8 cellular contexts compared by ENCODE assay signal in the genomic region with DNA sequence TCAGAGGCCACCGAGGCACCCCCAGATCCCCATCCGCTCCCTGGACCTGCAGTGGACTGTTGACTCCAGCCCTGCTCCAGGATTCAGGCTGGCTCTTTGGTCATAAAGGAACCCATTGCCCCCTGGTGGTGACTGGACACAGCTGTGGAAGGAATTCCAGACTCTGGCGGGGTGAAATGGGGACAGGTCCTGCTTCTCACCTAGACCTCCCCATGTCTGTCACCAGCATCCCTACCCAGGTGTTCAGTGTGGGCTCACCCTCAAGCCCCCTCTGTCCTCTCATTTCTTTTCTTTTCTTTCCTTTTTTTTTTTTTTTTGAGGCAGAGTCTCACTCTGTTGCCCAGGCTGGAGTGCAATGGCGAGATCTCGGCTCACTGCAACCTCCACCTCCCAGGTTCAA. TPM values are rescaled to one million over a fixed set of nuclear protein-coding genes. Genes with fewer than 3 reads are reported as not detected.
DNase-seq lines count a peak whose midpoint lies in the region; ATAC-seq, FAIRE-seq and TF ChIP-seq lines count a peak whose summit lies in the region.

No MANE protein-coding gene starts in this region.

- no peak overlapping the region for H3K4me2 ChIP-seq in K562 (ENCODE audit: insufficient read depth, low read length)

- H3K9me3 ChIP-seq in K562 (replicated peaks; ENCODE audit: control insufficient read depth, insufficient read depth, low read depth, low read length), result no peaks in the 10 kb centered on the region
- no peaks in the 10 kb centered on the region for H3K9me3 ChIP-seq in gastrocnemius medialis

- BruUV-seq in K562 (replicated peaks; lab: Mats Ljungman, UMichigan), result no TSS peak

- FAIRE-seq in K562 (lab: Jason Lieb, UNC), result peak; percentile 92

- no peak overlapping the region for H2AFZ ChIP-seq in K562 (ENCODE audit: low read depth, low read length)

- 23% methylated on average over 3 of the region's 5 CpGs for WGBS in K562 (ENCODE audit: insufficient coverage, low coverage, missing lambda C conversion rate)

- TF ChIP-seq POLR2A in K562 (conservative IDR thresholded peaks at IDR 0.05) (no peak), gastrocnemius medialis (IDR thresholded peaks at IDR 0.05) (no peak)

- H3K4me3 ChIP-seq in K562 (no peak overlapping the region), gastrocnemius medialis (no peak overlapping the region)

- DNase-seq in GM10248 (ENCODE audit: extremely low spot score) (peak; percentile 78), NCI-H1417 (lab: John Stamatoyannopoulos, UW) (peak; percentile 66 to 90 (median 71)), T-helper 22 cell (ENCODE audit: low read depth) (peak; percentile 38), K562 (ENCODE audit: extremely low read depth in 1 of 4, low spot score in 3 of 4) (peak; percentile 63 to 83 (median 70)), hippocampal formation (lab: John Stamatoyannopoulos, UW) (peak; percentile 52 to 59), gastrocnemius medialis (peak; percentile 68 to 69), NCI-H526 treated with DMSO at 0.1 percent for 48 hours (lab: John Stamatoyannopoulos, UW) (no peak), OCI-M2 (lab: John Stamatoyannopoulos, UW; ENCODE audit: unreplicated experiment) (no peak)

- no peak overlapping the region for H3K9ac ChIP-seq in K562 (ENCODE audit: insufficient read depth in 1 of 2, low read depth in 2 of 2, low read length in 2 of 2)

- POLR2A ChIA-PET in GM10248 (lab: Yijun Ruan, JAX), result no interaction called here
- POLR2A ChIA-PET in K562 (lab: Yijun Ruan, JAX), result interaction anchor here (0.6 to 2.4 kb wide), 2 partner anchors 82 to 335 kb away, joined by 3 to 6 read pairs; no protein-coding TSS in a partner anchor

- no peaks in the 10 kb centered on the region for H3K27me3 ChIP-seq in K562 (ENCODE audit: control insufficient read depth in 2 of 2, insufficient read depth in 2 of 2, low read length in 2 of 2)
- no peaks in the 10 kb centered on the region for H3K27me3 ChIP-seq in gastrocnemius medialis

- peak; percentile 90 to 99 for TF ChIP-seq RAD21 in K562 (CRISPR knock-in tag; conservative IDR thresholded peaks at IDR 0.05 in 1 of 2, IDR thresholded peaks at IDR 0.05 in 1 of 2)

- no peak overlapping the region for H3K27ac ChIP-seq in K562 (ENCODE audit: extremely low read depth, low read depth, low read length)
- no peak overlapping the region for H3K27ac ChIP-seq in gastrocnemius medialis

- intact Hi-C loops in K562 (cut with micrococcal nuclease) (loop anchor here (1.0 to 5.0 kb wide), 4 partner anchors 64 to 274 kb away; no protein-coding TSS in a partner anchor), gastrocnemius medialis (cut with DNase I; ENCODE audit: low total_unique reads) (loop anchor here (1.0 to 5.0 kb wide), 2 partner anchors 82 to 291 kb away; a partner anchor contains a TSS)

- TF ChIP-seq CTCF in GM10248 (IDR thresholded peaks at IDR 0.05; ENCODE audit: control extremely low read depth, extremely low read depth, low read depth, missing control alignments) (peak; percentile 90), K562 (IDR thresholded peaks at IDR 0.05 in 2 of 3, conservative IDR thresholded peaks at IDR 0.05 in 1 of 3; ENCODE audit: insufficient read depth in 2 of 3, low read depth in 1 of 3, low read length in 3 of 3) (peak; percentile 90 to 97 (median 92)), gastrocnemius medialis (IDR thresholded peaks at IDR 0.05 in 4 of 5, conservative IDR thresholded peaks at IDR 0.05 in 1 of 5) (peak; percentile 77 to 86 (median 84))

- no peak for TF ChIP-seq EP300 in K562 (IDR thresholded peaks at IDR 0.05; ENCODE audit: low read length)

- ATAC-seq in K562, result peak; percentile 96
- ATAC-seq in gastrocnemius medialis, result peak; percentile 82 to 90

- H3K36me3 ChIP-seq in K562 (ENCODE audit: control insufficient read depth, insufficient read depth, low read length) (no peaks in the 10 kb centered on the region), gastrocnemius medialis (no peaks in the 10 kb centered on the region)

- in situ Hi-C loops in K562 (cut with MboI) (loop anchor here (5.0 to 10.0 kb wide), 3 partner anchors 84 to 382 kb away; a partner anchor contains a TSS), gastrocnemius medialis (cut with MboI; ENCODE audit: low sequenced_read_pairs in 4 of 4) (loop anchor here (5.0 kb wide), 3 partner anchors 74 to 146 kb away; no protein-coding TSS in a partner anchor)

- no peaks in the 10 kb centered on the region for H4K20me1 ChIP-seq in K562 (replicated peaks; ENCODE audit: control insufficient read depth, insufficient read depth, low read length)

- peaks cover 0 to 5% of the 10 kb centered on the region in 2 experiments; a peak in 2 of 5 replicates for H3K4me1 ChIP-seq in K562 (replicated peaks in 1 of 2; ENCODE audit: control insufficient read depth in 2 of 2, insufficient read depth in 2 of 2, low read length in 2 of 2)
- H3K4me1 ChIP-seq in gastrocnemius medialis, result no peaks in the 10 kb centered on the region

- CTCF ChIA-PET in GM10248 (lab: Yijun Ruan, JAX), result interaction anchor here (0.7 to 4.1 kb wide), 16 partner anchors 9 to 284 kb away, joined by 3 to 19 read pairs (median 3); a partner anchor contains a TSS
- CTCF ChIA-PET in K562 (lab: Yijun Ruan, JAX; ENCODE audit: low intra/inter-chr PET ratio), result interaction anchor here (0.6 to 5.3 kb wide), 5 partner anchors 61 to 275 kb away, joined by 3 to 50 read pairs (median 4); a partner anchor contains a TSS

- H3K9me1 ChIP-seq in K562 (ENCODE audit: control insufficient read depth, insufficient read depth, low read length), result no peaks in the 10 kb centered on the region

- H3K79me2 ChIP-seq in K562 (ENCODE audit: control insufficient read depth, insufficient read depth, low read length), result no peaks in the 10 kb centered on the region

TF ChIP-seq in K562, 482 proteins besides CTCF, POLR2A, EP300 and RAD21 (continues in another document):
- TF ChIP-seq RB1 (IDR thresholded peaks at IDR 0.05; ENCODE audit: low read depth), result peak; percentile 61; the same call in 1 of the 2 replicates
- TF ChIP-seq RCOR1 (IDR thresholded peaks at IDR 0.05; ENCODE audit: borderline replicate concordance in 1 of 2, low read depth in 2 of 2, low read length in 2 of 2), result peak in 1 of 2 experiments; percentile 55; a peak in 1 of 4 replicates
- TF ChIP-seq CTBP1 (IDR thresholded peaks at IDR 0.05; ENCODE audit: borderline replicate concordance), result peak; percentile 25; the same call in 1 of the 2 replicates
- no peak for TF ChIP-seq HMG20B (CRISPR knock-in tag; IDR thresholded peaks at IDR 0.05)
- no peak for TF ChIP-seq ZNF146 (CRISPR knock-in tag; IDR thresholded peaks at IDR 0.05; ENCODE audit: unreplicated experiment)
- no peak for TF ChIP-seq RFX5 (IDR thresholded peaks at IDR 0.05; ENCODE audit: low read depth, low read length)
- no peak for TF ChIP-seq ZBTB1 (CRISPR knock-in tag; IDR thresholded peaks at IDR 0.05; ENCODE audit: borderline replicate concordance, low read depth)
- TF ChIP-seq SNRNP70 (optimal IDR thresholded peaks at IDR 0.05; ENCODE audit: low read depth, low read length), result no peak
- no peak for TF ChIP-seq SREBF1 (IDR thresholded peaks at IDR 0.05; ENCODE audit: borderline replicate concordance, low read depth, low read length)
- TF ChIP-seq, protein P1, sequence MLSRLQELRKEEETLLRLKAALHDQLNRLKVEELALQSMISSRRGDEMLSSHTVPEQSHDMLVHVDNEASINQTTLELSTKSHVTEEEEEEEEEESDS (CRISPR knock-in tag; IDR thresholded peaks at IDR 0.05), result no peak
- TF ChIP-seq HMG20A (CRISPR knock-in tag; conservative IDR thresholded peaks at IDR 0.05), result no peak
- no peak for TF ChIP-seq MCM7 (IDR thresholded peaks at IDR 0.05)
- TF ChIP-seq SRSF1 (IDR thresholded peaks at IDR 0.05; ENCODE audit: low read depth, low read length), result no peak
- no peak for TF ChIP-seq TCF3 (CRISPR knock-in tag; IDR thresholded peaks at IDR 0.05)
- TF ChIP-seq, protein P2, sequence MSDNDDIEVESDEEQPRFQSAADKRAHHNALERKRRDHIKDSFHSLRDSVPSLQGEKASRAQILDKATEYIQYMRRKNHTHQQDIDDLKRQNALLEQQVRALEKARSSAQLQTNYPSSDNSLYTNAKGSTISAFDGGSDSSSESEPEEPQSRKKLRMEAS (CRISPR knock-in tag; IDR thresholded peaks at IDR 0.05), result no peak
- no peak for TF ChIP-seq ZNF253 (CRISPR knock-in tag; conservative IDR thresholded peaks at IDR 0.05)

RNA-seq across cellular contexts. Expression of a gene that starts 25.5 kb away (rescaled TPM):
- 36.4 and 43.1 TPM in 2 replicates for total RNA-seq in K562 (2011; cell fraction: chromatin; rRNA removed; ENCODE audit: low replicate concordance)
- 15.3 and 19.2 TPM in 2 replicates for total RNA-seq in K562 (2011; cell fraction: nucleolus; rRNA removed)
- total RNA-seq in K562 (2011; cell fraction: nucleoplasm; rRNA removed), result 30.8 and 40.9 TPM in 2 replicates
- total RNA-seq in K562 (2014; rRNA removed) (9.7 and 14.7 TPM in 2 replicates), K562 (2014; rRNA removed; fragmentation: Illumina TruSeq; extraction: Trizol) (5.6 and 6.0 TPM in 2 replicates), K562 (2015; rRNA removed; fragmentation: Illumina TruSeq; extraction: Trizol) (4.4 and 4.6 TPM in 2 replicates), K562 (2021) (32.5 and 35.1 TPM in 2 replicates), gastrocnemius medialis (10 to 100 TPM in 2 of 4 donors, 1 to 10 TPM in 2; 3.4 to 36.8 (median 9.2) TPM)
- polyA plus RNA-seq in K562 (2011; rRNA removed) (11.1 and 15.9 TPM in 2 replicates), K562 (2014; fragmentation: Illumina TruSeq; extraction: Trizol) (20.2 and 23.8 TPM in 2 replicates), K562 (2014; fragmentation: Nextera tagmentation; extraction: Ambion mirVana) (1 to 10 TPM; 6.2 to 8.1 TPM), K562 (2014; rRNA removed) (10.9 and 12.7 TPM in 2 replicates)
- polyA plus RNA-seq in K562 (2011; cell fraction: cytosol; rRNA removed), result 9.6 and 10.4 TPM in 2 replicates
- polyA plus RNA-seq in K562 (2011; cell fraction: nucleus; rRNA removed), result 19.9 and 22.9 TPM in 2 replicates
- 24.2 and 28.8 TPM in 2 replicates for polyA plus RNA-seq in K562 (2012)
- polyA minus RNA-seq in K562 (2011; rRNA and poly(A)+ RNA removed), result 9.1 and 12.1 TPM in 2 replicates
- 15.6 and 23.9 TPM in 2 replicates for polyA minus RNA-seq in K562 (2011; cell fraction: cytosol; rRNA and poly(A)+ RNA removed)
- polyA minus RNA-seq in K562 (2011; cell fraction: nucleus; rRNA and poly(A)+ RNA removed), result 7.0 and 13.6 TPM in 2 replicates

Comparison
In these comparisons a context has a peak if more than half of its experiments do, and no peak if none do; other contexts are left out.
1. DNase-seq: peak in GM10248 (single experiment), NCI-H1417 (3 of 3), T-helper 22 cell (single experiment), K562 (4 of 4), hippocampal formation (2 of 2) and gastrocnemius medialis (2 of 2); none in NCI-H526 treated with DMSO at 0.1 percent for 48 hours (single experiment) and OCI-M2 (single experiment).
2. Peak in every context shown above with its lines, with median percentiles within 50 percentile points of each other: CTCF ChIP-seq.